In the genomic region with DNA sequence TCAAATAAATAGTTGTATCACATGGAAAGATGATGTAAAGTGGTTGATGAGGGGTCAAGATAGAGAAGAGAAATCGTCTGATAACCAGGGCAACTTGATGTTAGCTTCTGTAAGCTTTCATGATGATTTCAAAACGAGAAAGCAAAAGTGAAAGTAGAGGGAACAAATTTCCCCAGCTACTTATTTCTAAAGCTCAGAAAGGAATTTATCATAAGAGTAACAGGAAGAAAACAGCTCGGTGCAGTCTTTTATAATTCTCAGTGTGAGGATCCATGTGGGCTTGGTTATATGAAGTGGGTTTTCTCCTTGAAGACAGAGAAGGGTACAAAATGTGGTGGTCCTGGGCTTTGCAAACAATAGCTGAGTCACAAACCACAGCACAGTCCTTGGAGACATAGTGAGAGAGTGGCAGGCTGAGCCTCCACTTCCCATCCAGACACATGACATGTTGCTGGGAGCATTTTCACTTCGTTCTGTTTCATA, we compare ENCODE assay signal across 8 cellular contexts. TPM values are rescaled to one million over a fixed set of nuclear protein-coding genes. Genes with fewer than 3 reads are reported as not detected.
DNase-seq lines count a peak whose midpoint lies in the region; ATAC-seq, FAIRE-seq and TF ChIP-seq lines count a peak whose summit lies in the region.

No MANE protein-coding gene starts in this region.

- H3K36me3 ChIP-seq in mucosa of descending colon (ENCODE audit: low read depth), result no peaks in the 10 kb centered on the region

- peaks cover 10% of the 10 kb centered on the region for H3K4me1 Mint-ChIP-seq in activated T-helper 2 cell treated with anti-CD3 and anti-CD28 coated beads, Interferon-gamma antibody, Interleukin-2, Interleukin-4, amounts not matched to agents 10 μg/mL and 5 μg/mL and 100 μg/mL, durations not matched to agents 14 hours and 24 hours and 36 hours (ENCODE audit: low read depth)

- DNase-seq in CD1c-positive myeloid dendritic cell (ENCODE audit: extremely low spot score) (peak; percentile 14), mucosa of descending colon (peak in 1 of 3 donors; percentile 7), D721Med (ENCODE audit: insufficient read length, low spot score) (no peak), HCEC 1CT (no peak)
- no peak for DNase-seq in activated T-helper 2 cell treated with anti-CD3 and anti-CD28 coated beads, Interferon-gamma antibody, Interleukin-2, Interleukin-4, amounts not matched to agents 10 μg/mL and 5 μg/mL and 100 μg/mL, durations not matched to agents 14 hours and 24 hours and 36 hours (ENCODE audit: low spot score)
- no peak for DNase-seq in effector CD4-positive, alpha-beta T cell

- H3K27ac Mint-ChIP-seq in activated T-helper 2 cell treated with anti-CD3 and anti-CD28 coated beads, Interferon-gamma antibody, Interleukin-2, Interleukin-4, amounts not matched to agents 10 μg/mL and 5 μg/mL and 100 μg/mL, durations not matched to agents 14 hours and 24 hours and 36 hours, result peak overlapping the region; percentile 57

- TF ChIP-seq CTCF in mucosa of descending colon (IDR thresholded peaks at IDR 0.05) (no peak), D721Med (IDR thresholded peaks at IDR 0.05; ENCODE audit: insufficient read depth, missing control alignments) (no peak)

- H3K27me3 Mint-ChIP-seq in activated T-helper 2 cell treated with anti-CD3 and anti-CD28 coated beads, Interferon-gamma antibody, Interleukin-2, Interleukin-4, amounts not matched to agents 10 μg/mL and 5 μg/mL and 100 μg/mL, durations not matched to agents 14 hours and 24 hours and 36 hours (ENCODE audit: low read depth), result peaks cover 2% of the 10 kb centered on the region

- H3K9me3 ChIP-seq in mucosa of descending colon, result no peaks in the 10 kb centered on the region

- ATAC-seq in GM18907 (IDR thresholded peaks at IDR 0.05; ENCODE audit: unreplicated experiment) (peak; percentile 78), HG03159 (IDR thresholded peaks at IDR 0.05; ENCODE audit: unreplicated experiment) (peak; percentile 71), mucosa of descending colon (peak; percentile 40)

- no peaks in the 10 kb centered on the region for H3K9me3 Mint-ChIP-seq in activated T-helper 2 cell treated with anti-CD3 and anti-CD28 coated beads, Interferon-gamma antibody, Interleukin-2, Interleukin-4, amounts not matched to agents 10 μg/mL and 5 μg/mL and 100 μg/mL, durations not matched to agents 14 hours and 24 hours and 36 hours

- FAIRE-seq in D721Med (lab: Jason Lieb, UNC), result no peak

- intact Hi-C loops in activated T-helper 2 cell treated with anti-CD3 and anti-CD28 coated beads, Interferon-gamma antibody, Interleukin-2, Interleukin-4, amounts not matched to agents 10 μg/mL and 5 μg/mL and 100 μg/mL, durations not matched to agents 14 hours and 24 hours and 36 hours (cut with micrococcal nuclease), result loop anchor here (1.0 to 2.0 kb wide), 2 partner anchors 536 to 662 kb away; no protein-coding TSS in a partner anchor
- intact Hi-C loops in mucosa of descending colon (cut with DNase I, micrococcal nuclease), result no loop called here

- no peak overlapping the region for H3K4me3 ChIP-seq in mucosa of descending colon

- H3K36me3 Mint-ChIP-seq in activated T-helper 2 cell treated with anti-CD3 and anti-CD28 coated beads, Interferon-gamma antibody, Interleukin-2, Interleukin-4, amounts not matched to agents 10 μg/mL and 5 μg/mL and 100 μg/mL, durations not matched to agents 14 hours and 24 hours and 36 hours (ENCODE audit: low read depth), result no peaks in the 10 kb centered on the region

- H3K4me3 Mint-ChIP-seq in activated T-helper 2 cell treated with anti-CD3 and anti-CD28 coated beads, Interferon-gamma antibody, Interleukin-2, Interleukin-4, amounts not matched to agents 10 μg/mL and 5 μg/mL and 100 μg/mL, durations not matched to agents 14 hours and 24 hours and 36 hours (ENCODE audit: low read depth), result peak overlapping the region; percentile 57

- H3K4me1 ChIP-seq in mucosa of descending colon (ENCODE audit: low read depth), result no peaks in the 10 kb centered on the region

RNA-seq across cellular contexts. Expression of gene GLRA2, which starts 32.1 kb away (rescaled TPM):
- not detected in 2 replicates for total RNA-seq in activated T-helper 2 cell treated with anti-CD3 and anti-CD28 coated beads, Interferon-gamma antibody, Interleukin-2, Interleukin-4, amounts not matched to agents 10 μg/mL and 5 μg/mL and 100 μg/mL, durations not matched to agents 14 hours and 24 hours and 36 hours
- 1 to 10 TPM in 2 of 3 donors, under 1 TPM in 1; 0.57 to 3.2 (median 1.5) TPM for total RNA-seq in mucosa of descending colon
